16 cellular contexts compared by ENCODE assay signal in the genomic region with DNA sequence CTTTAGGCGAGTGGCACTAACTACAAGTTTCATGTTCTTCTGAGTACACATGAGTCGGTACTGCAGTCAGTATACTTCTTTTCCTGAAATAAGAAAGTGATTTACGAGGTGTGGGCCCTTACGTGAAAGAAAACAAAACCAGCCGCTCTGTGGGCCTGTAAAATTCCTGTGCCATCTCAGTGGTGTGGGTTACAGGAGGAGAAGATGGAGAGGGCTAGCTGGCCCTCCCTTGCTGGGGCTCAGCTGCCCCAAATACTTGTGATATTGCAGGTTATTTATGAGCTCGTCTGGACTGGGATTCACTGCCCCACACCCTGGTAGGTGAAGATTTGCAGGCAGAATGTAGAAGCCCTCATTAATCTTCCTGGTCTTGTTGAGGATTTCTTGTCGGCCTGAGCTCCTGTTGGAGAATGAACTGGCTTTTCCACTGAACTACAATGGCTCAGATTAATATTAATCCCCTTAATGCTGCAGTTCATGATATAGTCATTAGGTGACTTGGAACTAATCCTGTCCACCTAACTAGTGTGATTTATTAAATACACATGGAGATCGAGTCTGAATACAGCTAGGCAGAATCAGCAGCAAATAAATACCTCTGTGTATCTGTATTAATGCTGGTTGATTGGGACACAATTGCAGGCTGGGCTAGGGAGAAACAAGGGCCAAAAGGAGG.
DNase-seq lines count a peak whose midpoint lies in the region; TF ChIP-seq lines count a peak whose summit lies in the region.
"Had no signal": no experiment of that assay in that cellular context is flagged by ENCODE, and none has a peak within 500 bp of the region (broad histone marks: within the 10 kb centered on the region; RNA-seq: fewer than 3 reads in every experiment).

No MANE protein-coding gene starts in this region.

- H3K4me1 Mint-ChIP-seq in glutamatergic neuron (ENCODE audit: low read depth, unreplicated experiment): peaks cover 26% of the 10 kb centered on the region

- intact Hi-C loops in PC-9 (cut with micrococcal nuclease; ENCODE audit: unreplicated experiment) (no loop called here), ovary (cut with DNase I) (no loop called here)

- no peak overlapping the region for H3K4me2 ChIP-seq in PC-9

- no peak overlapping the region for H3K27ac ChIP-seq in PC-9
- no peak overlapping the region for H3K27ac ChIP-seq in ovary

- no peak for TF ChIP-seq POLR2A in ovary (IDR thresholded peaks at IDR 0.05)

- H3K9me3 Mint-ChIP-seq in glutamatergic neuron (ENCODE audit: unreplicated experiment): peaks cover 4% of the 10 kb centered on the region
- H3K9me3 Mint-ChIP-seq: stimulated activated memory B cell treated with anti-CD40 and anti-IgM and Interleukin-4, amounts not matched to agents 10 μg/mL and 1 μg/mL and 100 μg/mL, for 72 hours; T-cell had no signal

- H3K36me3 ChIP-seq in PC-9 (ENCODE audit: low read depth) (no peaks in the 10 kb centered on the region), ovary (no peaks in the 10 kb centered on the region)
- H3K36me3 ChIP-seq: pancreas had no signal

- no peaks in the 10 kb centered on the region for H4K20me1 ChIP-seq in PC-9 (ENCODE audit: insufficient read depth)

- 52 to 63% (median 53%) methylated on average over 8 of the region's 8 CpGs for WGBS in ovary, 3 donors

- BruUV-seq in PC-9 (replicated peaks; lab: Mats Ljungman, UMichigan): no TSS peak

- H3K27me3 ChIP-seq in PC-9 (ENCODE audit: insufficient read depth, low read depth) (no peaks in the 10 kb centered on the region), ovary (no peaks in the 10 kb centered on the region)
- H3K27me3 ChIP-seq: pancreas had no signal

- H3K36me3 Mint-ChIP-seq in glutamatergic neuron (ENCODE audit: unreplicated experiment): no peaks in the 10 kb centered on the region

- H3K79me2 ChIP-seq in PC-9 (ENCODE audit: low read depth): peaks cover 19% of the 10 kb centered on the region; the same call in 1 of the 2 replicates

- H3K27me3 Mint-ChIP-seq in glutamatergic neuron (ENCODE audit: unreplicated experiment): peaks cover 3% of the 10 kb centered on the region
- H3K27me3 Mint-ChIP-seq: stimulated activated memory B cell treated with anti-CD40 and anti-IgM and Interleukin-4, amounts not matched to agents 10 μg/mL and 1 μg/mL and 100 μg/mL, for 72 hours; T-cell had no signal

- H2AFZ ChIP-seq in PC-9: no peak overlapping the region

- H3K9me2 ChIP-seq in PC-9 (ENCODE audit: insufficient read depth): no peaks in the 10 kb centered on the region

- DNase-seq in D341Med (ENCODE audit: low spot score) (peak; percentile 38), NCI-H82 (lab: John Stamatoyannopoulos, UW) (peak; percentile 94), foreskin fibroblast (peak; percentile 30 to 48), renal cortical epithelial cell (ENCODE audit: low read depth) (peak; percentile 43), glutamatergic neuron (no peak), PC-9 (no peak), cerebellar nuclear complex (lab: John Stamatoyannopoulos, UW) (no peak), ovary (no peak)
- DNase-seq: AML-193; DMS79 treated with DMSO at 0.1 percent for 48 hours; hippocampal formation; OCI-M1; pancreas; stimulated activated CD4-positive, alpha-beta T cell treated with anti-CD3 and anti-CD28 coated beads, Interleukin-4, amount 100 ng/mL, for 1 hour; T-cell had no signal

- H3K9me3 ChIP-seq in PC-9 (ENCODE audit: insufficient read depth, low read depth) (no peaks in the 10 kb centered on the region), ovary (no peaks in the 10 kb centered on the region)
- H3K9me3 ChIP-seq: pancreas had no signal

- TF ChIP-seq CTCF in foreskin fibroblast (IDR thresholded peaks at IDR 0.05; ENCODE audit: low read depth, low read length) (no peak), glutamatergic neuron (IDR thresholded peaks at IDR 0.05; ENCODE audit: partially characterized antibody, unreplicated experiment) (no peak), PC-9 (conservative IDR thresholded peaks at IDR 0.05) (no peak), ovary (IDR thresholded peaks at IDR 0.05) (no peak)

- H3K27ac Mint-ChIP-seq in glutamatergic neuron (ENCODE audit: unreplicated experiment): no peak overlapping the region
- H3K27ac Mint-ChIP-seq: stimulated activated memory B cell treated with anti-CD40 and anti-IgM and Interleukin-4, amounts not matched to agents 10 μg/mL and 1 μg/mL and 100 μg/mL, for 72 hours; T-cell had no signal

- H3K4me3 Mint-ChIP-seq in glutamatergic neuron (ENCODE audit: unreplicated experiment): no peak overlapping the region
- H3K4me3 Mint-ChIP-seq: stimulated activated memory B cell treated with anti-CD40 and anti-IgM and Interleukin-4, amounts not matched to agents 10 μg/mL and 1 μg/mL and 100 μg/mL, for 72 hours; T-cell had no signal

- CTCF ChIA-PET in PC-9 (lab: Charles Lee): interaction anchor here (0.5 to 0.9 kb wide), 2 partner anchors 27 to 144 kb away, joined by 3 to 4 read pairs; no protein-coding TSS in a partner anchor

- POLR2A ChIA-PET in PC-9 (lab: Charles Lee; ENCODE audit: unreplicated experiment): no interaction called here

- H3K4me1 ChIP-seq in PC-9 (replicated peaks; ENCODE audit: insufficient read depth) (peaks cover 22% of the 10 kb centered on the region), ovary (ENCODE audit: insufficient read depth) (no peaks in the 10 kb centered on the region)

- peaks cover 8% of the 10 kb centered on the region for H3F3A ChIP-seq in PC-9 (ENCODE audit: insufficient read depth, low read depth)

- H3K4me3 ChIP-seq in foreskin fibroblast (ENCODE audit: low read depth in 1 of 2, low read length in 2 of 2) (no peak overlapping the region), PC-9 (no peak overlapping the region), ovary (no peak overlapping the region)
- H3K4me3 ChIP-seq: pancreas had no signal

- TF ChIP-seq EP300 in ovary (IDR thresholded peaks at IDR 0.05): no peak

Comparison
In these comparisons a context has a peak if more than half of its experiments do, and no peak if none do; other contexts are left out.
1. DNase-seq: peak in D341Med (single experiment), NCI-H82 (single experiment), foreskin fibroblast (2 of 2) and renal cortical epithelial cell (single experiment); none in glutamatergic neuron (single experiment), PC-9 (0 of 2), cerebellar nuclear complex (0 of 2) and ovary (0 of 5).